ENCODE assay signal across 15 cellular contexts in genomic region chr4:19177616-19178015, GRCh38.
DNase-seq lines count a peak whose midpoint lies in the region; ATAC-seq and TF ChIP-seq lines count a peak whose summit lies in the region.
"Had no signal": no experiment of that assay in that cellular context is flagged by ENCODE, and none has a peak within 500 bp of the region (broad histone marks: within the 10 kb centered on the region; RNA-seq: fewer than 3 reads in every experiment).

No MANE protein-coding gene starts in this region.

- no peaks in the 10 kb centered on the region for H3K4me1 ChIP-seq in Peyer's patch

- H3K27me3 ChIP-seq in Peyer's patch: no peaks in the 10 kb centered on the region

- no peaks in the 10 kb centered on the region for H3K36me3 ChIP-seq in Peyer's patch

- no peak overlapping the region for H3K27ac ChIP-seq in Peyer's patch

- DNase-seq in Daoy (ENCODE audit: low read depth) (peak; percentile 17), HS-5 (ENCODE audit: low read depth) (peak; percentile 43), amniotic epithelial cell (ENCODE audit: low read depth) (peak; percentile 51), fibroblast of peridontal ligament (ENCODE audit: extremely low read depth) (peak; percentile 29), Peyer's patch (no peak), GF-D8 (lab: John Stamatoyannopoulos, UW) (no peak), COR-L47 (lab: John Stamatoyannopoulos, UW) (no peak)
- DNase-seq: AML-193, DND-41, H7, NCI-H1436 treated with DMSO at 0.1 percent for 48 hours, NCI-H2081, SHP77 had no signal

- no peaks in the 10 kb centered on the region for H3K9me3 ChIP-seq in Peyer's patch

- no peak for TF ChIP-seq CTCF in Peyer's patch (IDR thresholded peaks at IDR 0.05)

- H3K4me3 ChIP-seq in Peyer's patch: no peak overlapping the region

- TF ChIP-seq POLR2A in Peyer's patch (IDR thresholded peaks at IDR 0.05): no peak

- ATAC-seq in HG03280 (IDR thresholded peaks at IDR 0.05; ENCODE audit: unreplicated experiment): no peak
- ATAC-seq: SK-N-SH treated with all-trans-retinoic acid at 6 μM for 48 hours had no signal

Comparison
In these comparisons a context has a peak if more than half of its experiments do, and no peak if none do; other contexts are left out.
1. DNase-seq: peak in Daoy (single experiment), HS-5 (single experiment), amniotic epithelial cell (single experiment) and fibroblast of peridontal ligament (single experiment); none in Peyer's patch (0 of 3), GF-D8 (single experiment) and COR-L47 (single experiment).